In the genomic region with DNA sequence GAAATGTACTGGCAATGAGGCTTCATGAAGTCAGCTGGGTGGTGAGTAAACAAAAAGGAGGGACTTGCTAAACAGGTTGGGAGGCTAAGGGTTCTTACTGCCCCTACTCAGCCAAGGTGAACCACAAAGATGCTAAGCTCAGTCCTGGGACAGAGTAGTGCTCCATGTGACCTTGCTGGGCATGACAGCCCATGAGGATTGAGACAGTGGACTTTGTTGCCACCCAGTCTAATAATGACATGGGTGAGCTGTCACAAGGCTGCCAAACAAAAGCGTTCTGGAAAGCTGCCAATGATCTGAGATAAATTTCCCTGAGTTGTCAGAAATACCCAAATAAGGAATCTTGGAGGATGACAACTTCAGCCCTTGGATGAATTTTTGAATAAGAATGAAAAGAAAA, we compare ENCODE assay signal across 13 cellular contexts.
A peak's percentile ranks its signal among the peaks of the same experiment; 100 is the strongest.
DNase-seq lines count a peak whose midpoint lies in the region; ATAC-seq, FAIRE-seq and TF ChIP-seq lines count a peak whose summit lies in the region.
"Had no signal": no experiment of that assay in that cellular context is flagged by ENCODE, and none has a peak within 500 bp of the region (broad histone marks: within the 10 kb centered on the region; RNA-seq: fewer than 3 reads in every experiment).

No MANE protein-coding gene starts in this region.

- H3K27me3 Mint-ChIP-seq in MCF 10A (ENCODE audit: insufficient read depth, unreplicated experiment) = no peaks in the 10 kb centered on the region
- H3K27me3 Mint-ChIP-seq: activated CD4-positive, alpha-beta T cell treated with anti-CD3 and anti-CD28 coated beads for 36 hours; activated T-helper 17 cell treated with anti-CD3 and anti-CD28 coated beads, Interleukin-2, amount 50 U/mL, for 72 hours had no signal

- ATAC-seq in left ventricle myocardium superior (peak; percentile 77), HG02610 (IDR thresholded peaks at IDR 0.05; ENCODE audit: unreplicated experiment) (no peak)
- ATAC-seq: activated CD4-positive, alpha-beta T cell treated with anti-CD3 and anti-CD28 coated beads for 36 hours; activated T-helper 17 cell treated with anti-CD3 and anti-CD28 coated beads, Interleukin-2, amount 50 U/mL, for 72 hours had no signal

- H3K4me3 Mint-ChIP-seq in MCF 10A (ENCODE audit: unreplicated experiment) = no peak overlapping the region
- H3K4me3 Mint-ChIP-seq: activated CD4-positive, alpha-beta T cell treated with anti-CD3 and anti-CD28 coated beads for 36 hours; activated T-helper 17 cell treated with anti-CD3 and anti-CD28 coated beads, Interleukin-2, amount 50 U/mL, for 72 hours had no signal

- in situ Hi-C loops in T47D (cut with HindIII; ENCODE audit: low pct_unique_long_range_greater_than_20kb, low sequenced_read_pairs) = no loop called here

- no TSS peak for BruUV-seq in MCF 10A (replicated peaks; lab: Mats Ljungman, UMichigan)

- TF ChIP-seq CTCF in MCF 10A (IDR thresholded peaks at IDR 0.05; ENCODE audit: unreplicated experiment) = no peak

- no peaks in the 10 kb centered on the region for H3K4me1 Mint-ChIP-seq in MCF 10A (ENCODE audit: insufficient read depth, unreplicated experiment)
- H3K4me1 Mint-ChIP-seq: activated CD4-positive, alpha-beta T cell treated with anti-CD3 and anti-CD28 coated beads for 36 hours; activated T-helper 17 cell treated with anti-CD3 and anti-CD28 coated beads, Interleukin-2, amount 50 U/mL, for 72 hours had no signal

- peaks cover 68% of the 10 kb centered on the region for H3K36me3 Mint-ChIP-seq in MCF 10A (ENCODE audit: insufficient read depth, unreplicated experiment)

- no peak for FAIRE-seq in urothelium cell line (lab: Jason Lieb, UNC)
- FAIRE-seq: astrocyte had no signal

- DNase-seq in T47D (ENCODE audit: low read depth in 1 of 2, low spot score in 1 of 2) = peak; percentile 37 to 75
- DNase-seq in MCF 10A (ENCODE audit: unreplicated experiment) = no peak
- peak; percentile 24 for DNase-seq in NCI-H774 (lab: John Stamatoyannopoulos, UW)
- no peak for DNase-seq in left ventricle myocardium superior
- DNase-seq in superior temporal gyrus (ENCODE audit: extremely low spot score) = peak; percentile 66
- no peak for DNase-seq in urothelium cell line (ENCODE audit: low spot score)
- DNase-seq in NCI-H187 (lab: John Stamatoyannopoulos, UW) = no peak
- DNase-seq: activated CD4-positive, alpha-beta T cell treated with anti-CD3 and anti-CD28 coated beads for 36 hours; EL; NCI-H82 had no signal

- POLR2A ChIA-PET in MCF 10A (lab: Yijun Ruan, JAX) = no interaction called here

- CTCF ChIA-PET in MCF 10A (lab: Yijun Ruan, JAX) = interaction anchor here (0.6 to 2.0 kb wide), 6 partner anchors 20 to 404 kb away, joined by 3 to 8 read pairs (median 4); no protein-coding TSS in a partner anchor

- intact Hi-C loops in MCF 10A (cut with micrococcal nuclease) (no loop called here), left ventricle myocardium superior (cut with micrococcal nuclease) (no loop called here)

- no peak overlapping the region for H3K27ac Mint-ChIP-seq in MCF 10A (ENCODE audit: low read depth, unreplicated experiment)
- H3K27ac Mint-ChIP-seq: activated CD4-positive, alpha-beta T cell treated with anti-CD3 and anti-CD28 coated beads for 36 hours; activated T-helper 17 cell treated with anti-CD3 and anti-CD28 coated beads, Interleukin-2, amount 50 U/mL, for 72 hours had no signal

- H3K9me3 Mint-ChIP-seq in MCF 10A (ENCODE audit: unreplicated experiment) = no peaks in the 10 kb centered on the region
- H3K9me3 Mint-ChIP-seq: activated T-helper 17 cell treated with anti-CD3 and anti-CD28 coated beads, Interleukin-2, amount 50 U/mL, for 72 hours had no signal

Comparison
In these comparisons a context has a peak if more than half of its experiments do, and no peak if none do; other contexts are left out.
1. DNase-seq: peak in T47D (2 of 2), NCI-H774 (single experiment) and superior temporal gyrus (single experiment); none in MCF 10A (single experiment), left ventricle myocardium superior (single experiment), urothelium cell line (single experiment) and NCI-H187 (0 of 2).